ENCODE assay signal across 1 cellular context in genomic region chr19:23118400-23118799, GRCh38.
TF ChIP-seq lines count a peak whose summit lies in the region.

No MANE protein-coding gene starts in this region.

TF ChIP-seq in SK-N-SH, 30 proteins besides CTCF, POLR2A, EP300 and RAD21 (continued from another document):
- TF ChIP-seq, protein P1, sequence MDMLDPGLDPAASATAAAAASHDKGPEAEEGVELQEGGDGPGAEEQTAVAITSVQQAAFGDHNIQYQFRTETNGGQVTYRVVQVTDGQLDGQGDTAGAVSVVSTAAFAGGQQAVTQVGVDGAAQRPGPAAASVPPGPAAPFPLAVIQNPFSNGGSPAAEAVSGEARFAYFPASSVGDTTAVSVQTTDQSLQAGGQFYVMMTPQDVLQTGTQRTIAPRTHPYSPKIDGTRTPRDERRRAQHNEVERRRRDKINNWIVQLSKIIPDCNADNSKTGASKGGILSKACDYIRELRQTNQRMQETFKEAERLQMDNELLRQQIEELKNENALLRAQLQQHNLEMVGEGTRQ (IDR thresholded peaks at IDR 0.05; ENCODE audit: borderline replicate concordance, low read depth, low read length) = no peak
- TF ChIP-seq MXI1 (IDR thresholded peaks at IDR 0.05; ENCODE audit: low read depth, low read length) = no peak
- no peak for TF ChIP-seq GABPA (IDR thresholded peaks at IDR 0.05; ENCODE audit: low read depth)
- TF ChIP-seq FOXJ3 (CRISPR knock-in tag; IDR thresholded peaks at IDR 0.05) = no peak
- TF ChIP-seq RCOR1 (IDR thresholded peaks at IDR 0.05; ENCODE audit: low read length) = no peak
- no peak for TF ChIP-seq SMC3 (IDR thresholded peaks at IDR 0.05; ENCODE audit: low read depth, low read length)
- no peak for TF ChIP-seq POLR2AphosphoS5 (IDR thresholded peaks at IDR 0.05; ENCODE audit: low read depth, low read length)
- TF ChIP-seq MAX (IDR thresholded peaks at IDR 0.05; ENCODE audit: low read depth) = no peak
- TF ChIP-seq CHD2 (IDR thresholded peaks at IDR 0.05; ENCODE audit: low read length, partially characterized antibody) = no peak
TF ChIP-seq in SK-N-SH: peak in this region for 0.
